Comparison of ENCODE assay signal across 11 cellular contexts in the genomic region with DNA sequence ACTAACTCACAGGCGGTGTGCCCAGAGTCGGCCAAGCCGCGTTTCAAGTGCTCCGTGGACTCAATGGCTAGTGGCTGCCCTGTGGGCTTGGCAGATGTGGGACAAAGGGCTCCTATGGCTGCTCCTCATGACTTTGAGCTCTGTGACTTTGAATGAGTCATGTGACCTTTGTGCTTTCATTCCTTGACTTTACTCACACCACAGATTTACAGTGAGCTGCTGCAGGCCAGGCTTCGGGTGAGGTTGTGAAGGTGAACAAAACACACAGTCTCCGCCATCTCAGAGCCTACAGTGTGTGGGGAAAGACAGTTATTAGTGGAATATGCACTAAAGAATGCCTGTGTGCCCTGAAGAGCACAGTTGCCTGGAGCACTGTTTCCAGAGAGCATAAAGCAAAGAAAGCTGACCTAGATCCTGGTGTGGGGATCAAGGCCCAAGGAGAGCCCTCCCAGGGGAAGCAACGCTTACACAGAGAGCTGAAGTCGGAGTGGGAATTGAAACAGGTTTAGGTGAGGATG. TPM values are rescaled to one million over a fixed set of nuclear protein-coding genes. Genes with fewer than 3 reads are reported as not detected.
DNase-seq lines count a peak whose midpoint lies in the region; ATAC-seq and TF ChIP-seq lines count a peak whose summit lies in the region.
"Had no signal": no experiment of that assay in that cellular context is flagged by ENCODE, and none has a peak within 500 bp of the region (broad histone marks: within the 10 kb centered on the region; RNA-seq: fewer than 3 reads in every experiment).

No MANE protein-coding gene starts in this region.

- ATAC-seq in activated CD8-positive, alpha-beta T cell treated with anti-CD3 and anti-CD28 coated beads for 36 hours = no peak
- ATAC-seq in stimulated activated effector memory CD8-positive, alpha-beta T cell treated with anti-CD3 and anti-CD28 coated beads, Interleukin-12 subunit alpha, Interleukin-12 subunit beta, amount 100 ng/mL, for 72 hours = peak; percentile 65

- H3K27ac Mint-ChIP-seq in activated CD8-positive, alpha-beta T cell treated with anti-CD3 and anti-CD28 coated beads for 36 hours = no peak overlapping the region
- H3K27ac Mint-ChIP-seq in stimulated activated effector memory CD8-positive, alpha-beta T cell treated with anti-CD3 and anti-CD28 coated beads, Interleukin-12 subunit alpha, Interleukin-12 subunit beta, amount 100 ng/mL, for 72 hours = no peak overlapping the region
- H3K27ac Mint-ChIP-seq: activated naive CD4-positive, alpha-beta T cell treated with anti-CD3 and anti-CD28 coated beads, Interleukin-2, amount 10 ng/mL, durations not matched to agents 7 days and 5 days had no signal

- H3K36me3 Mint-ChIP-seq in activated CD8-positive, alpha-beta T cell treated with anti-CD3 and anti-CD28 coated beads for 36 hours (ENCODE audit: low read depth) = no peaks in the 10 kb centered on the region
- H3K36me3 Mint-ChIP-seq in stimulated activated effector memory CD8-positive, alpha-beta T cell treated with anti-CD3 and anti-CD28 coated beads, Interleukin-12 subunit alpha, Interleukin-12 subunit beta, amount 100 ng/mL, for 72 hours = no peaks in the 10 kb centered on the region
- H3K36me3 Mint-ChIP-seq: activated naive CD4-positive, alpha-beta T cell treated with anti-CD3 and anti-CD28 coated beads, Interleukin-2, amount 10 ng/mL, durations not matched to agents 7 days and 5 days had no signal

- peak; percentile 9 for DNase-seq in activated CD4-positive, alpha-beta T cell treated with anti-CD3 and anti-CD28 coated beads for 48 hours
- no peak for DNase-seq in activated CD4-positive, alpha-beta T cell treated with anti-CD3 and anti-CD28 coated beads, Interleukin-2, amount 50 U/mL, for 48 hours
- peak; percentile 12 for DNase-seq in activated CD8-positive, alpha-beta T cell treated with anti-CD3 and anti-CD28 coated beads for 36 hours
- DNase-seq in hepatocyte (ENCODE audit: low spot score) (peak; percentile 64), NCI-H82 treated with DMSO at 0.1 percent for 48 hours (lab: John Stamatoyannopoulos, UW; ENCODE audit: unreplicated experiment) (no peak), CD1c-positive myeloid dendritic cell (ENCODE audit: extremely low spot score) (no peak), NCI-H524 (lab: John Stamatoyannopoulos, UW) (no peak)
- no peak for DNase-seq in stimulated activated effector memory CD8-positive, alpha-beta T cell treated with anti-CD3 and anti-CD28 coated beads, Interleukin-12 subunit alpha, Interleukin-12 subunit beta, amount 100 ng/mL, for 72 hours (ENCODE audit: low spot score in 2 of 2)
- DNase-seq: 8988T; activated naive CD4-positive, alpha-beta T cell treated with anti-CD3 and anti-CD28 coated beads, Interleukin-2, amount 10 ng/mL, durations not matched to agents 7 days and 5 days; NCI-H1436 treated with DMSO at 0.1 percent for 48 hours had no signal

- H3K4me3 Mint-ChIP-seq in activated CD8-positive, alpha-beta T cell treated with anti-CD3 and anti-CD28 coated beads for 36 hours = no peak overlapping the region
- no peak overlapping the region for H3K4me3 Mint-ChIP-seq in stimulated activated effector memory CD8-positive, alpha-beta T cell treated with anti-CD3 and anti-CD28 coated beads, Interleukin-12 subunit alpha, Interleukin-12 subunit beta, amount 100 ng/mL, for 72 hours
- H3K4me3 Mint-ChIP-seq: activated naive CD4-positive, alpha-beta T cell treated with anti-CD3 and anti-CD28 coated beads, Interleukin-2, amount 10 ng/mL, durations not matched to agents 7 days and 5 days had no signal

- intact Hi-C loops in activated CD8-positive, alpha-beta T cell treated with anti-CD3 and anti-CD28 coated beads for 36 hours (cut with micrococcal nuclease) = loop anchor here (5.0 kb wide), 1 partner anchor 223 kb away; no protein-coding TSS in a partner anchor

- H3K79me2 ChIP-seq in hepatocyte = no peaks in the 10 kb centered on the region

- peak overlapping the region; percentile 82 for H3K27ac ChIP-seq in hepatocyte

- H4K20me1 ChIP-seq in hepatocyte (ENCODE audit: insufficient read depth, poor library complexity, severe bottlenecking) = no peaks in the 10 kb centered on the region

- no peak for TF ChIP-seq CTCF in activated CD8-positive, alpha-beta T cell treated with anti-CD3 and anti-CD28 coated beads for 36 hours (IDR thresholded peaks at IDR 0.05)
- no peak for TF ChIP-seq CTCF in hepatocyte (IDR thresholded peaks at IDR 0.05; ENCODE audit: poor library complexity)

- no peaks in the 10 kb centered on the region for H3K27me3 ChIP-seq in hepatocyte

- H3K9me2 ChIP-seq in hepatocyte (replicated peaks; ENCODE audit: insufficient read depth) = no peaks in the 10 kb centered on the region

- peaks cover 21% of the 10 kb centered on the region for H3K4me1 ChIP-seq in hepatocyte (ENCODE audit: insufficient read depth)

- H2AFZ ChIP-seq in hepatocyte = no peak overlapping the region

- H3K4me2 ChIP-seq in hepatocyte = peak overlapping the region; percentile 27

- CTCF ChIA-PET in activated CD8-positive, alpha-beta T cell treated with anti-CD3 and anti-CD28 coated beads for 36 hours (lab: Charles Lee) = interaction anchor here (0.7 to 7.8 kb wide), 8 partner anchors 8 to 221 kb away, joined by 3 to 132 read pairs (median 9); partner anchors contain the start of gene PLEKHA1

- no peak overlapping the region for H3K4me3 ChIP-seq in hepatocyte

- H3K9me3 ChIP-seq in hepatocyte (ENCODE audit: low read depth) = no peaks in the 10 kb centered on the region

- peaks cover 1% of the 10 kb centered on the region for H3K27me3 Mint-ChIP-seq in activated CD8-positive, alpha-beta T cell treated with anti-CD3 and anti-CD28 coated beads for 36 hours

- H3K36me3 ChIP-seq in hepatocyte (replicated peaks; ENCODE audit: insufficient read depth, low read depth) = no peaks in the 10 kb centered on the region

- H3K4me1 Mint-ChIP-seq in activated CD8-positive, alpha-beta T cell treated with anti-CD3 and anti-CD28 coated beads for 36 hours (ENCODE audit: low read depth) = peaks cover 11% of the 10 kb centered on the region
- H3K4me1 Mint-ChIP-seq in stimulated activated effector memory CD8-positive, alpha-beta T cell treated with anti-CD3 and anti-CD28 coated beads, Interleukin-12 subunit alpha, Interleukin-12 subunit beta, amount 100 ng/mL, for 72 hours = peaks cover 19% of the 10 kb centered on the region

- H3K9me3 Mint-ChIP-seq in activated CD8-positive, alpha-beta T cell treated with anti-CD3 and anti-CD28 coated beads for 36 hours = no peaks in the 10 kb centered on the region
- H3K9me3 Mint-ChIP-seq in stimulated activated effector memory CD8-positive, alpha-beta T cell treated with anti-CD3 and anti-CD28 coated beads, Interleukin-12 subunit alpha, Interleukin-12 subunit beta, amount 100 ng/mL, for 72 hours = no peaks in the 10 kb centered on the region
- H3K9me3 Mint-ChIP-seq: activated naive CD4-positive, alpha-beta T cell treated with anti-CD3 and anti-CD28 coated beads, Interleukin-2, amount 10 ng/mL, durations not matched to agents 7 days and 5 days had no signal

- WGBS in hepatocyte (ENCODE audit: low lambda C conversion rate, missing lambda C conversion rate) = 87% methylated on average over 9 of the region's 9 CpGs

- POLR2A ChIA-PET in activated CD8-positive, alpha-beta T cell treated with anti-CD3 and anti-CD28 coated beads for 36 hours (lab: Charles Lee) = no interaction called here

RNA-seq across cellular contexts. Expression of gene PLEKHA1, which starts 29.7 kb away (rescaled TPM):
- total RNA-seq in activated CD8-positive, alpha-beta T cell treated with anti-CD3 and anti-CD28 coated beads for 36 hours = 10 to 100 TPM; 17.0 to 17.4 TPM
- total RNA-seq in hepatocyte = 60.9 and 62.6 TPM in 2 replicates
- 54.0 and 60.2 TPM in 2 replicates for polyA plus RNA-seq in hepatocyte

Comparison
In these comparisons a context has a peak if more than half of its experiments do, and no peak if none do; other contexts are left out.
1. DNase-seq: peak in activated CD4-positive, alpha-beta T cell treated with anti-CD3 and anti-CD28 coated beads for 48 hours (single experiment), activated CD8-positive, alpha-beta T cell treated with anti-CD3 and anti-CD28 coated beads for 36 hours (single experiment) and hepatocyte (single experiment); none in activated CD4-positive, alpha-beta T cell treated with anti-CD3 and anti-CD28 coated beads, Interleukin-2, amount 50 U/mL, for 48 hours (0 of 2), stimulated activated effector memory CD8-positive, alpha-beta T cell treated with anti-CD3 and anti-CD28 coated beads, Interleukin-12 subunit alpha, Interleukin-12 subunit beta, amount 100 ng/mL, for 72 hours (0 of 2), NCI-H82 treated with DMSO at 0.1 percent for 48 hours (single experiment), CD1c-positive myeloid dendritic cell (single experiment) and NCI-H524 (0 of 2).